In the genomic region with DNA sequence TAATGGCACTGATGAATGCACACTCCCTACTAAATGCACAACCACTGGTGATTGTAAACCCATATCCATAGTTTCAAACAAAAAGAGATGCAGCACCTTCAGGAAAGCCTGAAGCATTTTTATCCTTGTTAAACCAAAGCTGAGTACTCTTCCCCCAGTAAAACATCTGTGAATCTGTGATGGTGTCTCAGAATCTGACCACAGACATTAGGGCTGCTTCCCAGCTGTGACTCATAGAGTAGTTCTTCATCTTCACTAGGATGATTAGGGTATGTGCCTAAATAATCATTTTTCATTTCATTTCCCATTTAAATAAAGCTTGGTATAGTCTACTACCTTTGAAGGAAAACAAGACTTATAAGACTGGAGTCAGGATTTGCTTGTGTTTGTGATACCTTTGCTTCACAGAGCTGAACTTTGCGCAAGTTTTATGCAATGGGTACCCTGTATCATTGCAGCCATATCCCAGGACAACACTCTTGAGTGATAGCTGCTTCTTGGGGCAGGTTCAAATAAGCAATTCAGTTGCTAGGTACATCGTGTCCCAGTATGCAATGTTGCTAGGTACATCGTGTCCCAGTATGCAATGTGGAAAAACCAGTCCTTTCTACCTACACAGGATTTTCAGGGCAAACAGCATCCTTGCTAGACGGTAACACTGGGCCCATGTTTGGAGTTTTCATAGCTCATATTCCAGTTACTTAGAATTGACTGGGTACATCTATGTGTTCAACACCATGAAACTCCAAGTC, we compare ENCODE assay signal across 15 cellular contexts.
DNase-seq lines count a peak whose midpoint lies in the region; ATAC-seq and TF ChIP-seq lines count a peak whose summit lies in the region.
"Had no signal": no experiment of that assay in that cellular context is flagged by ENCODE, and none has a peak within 500 bp of the region (broad histone marks: within the 10 kb centered on the region; RNA-seq: fewer than 3 reads in every experiment).

No MANE protein-coding gene starts in this region.

- no peaks in the 10 kb centered on the region for H3K27me3 ChIP-seq in RWPE2 (ENCODE audit: insufficient read depth, poor library complexity, severe bottlenecking)

- H3K27me3 Mint-ChIP-seq in activated CD4-positive, alpha-beta memory T cell treated with anti-CD3 and anti-CD28 coated beads for 36 hours = peaks cover 19% of the 10 kb centered on the region
- H3K27me3 Mint-ChIP-seq in activated CD4-positive, alpha-beta T cell treated with anti-CD3 and anti-CD28 coated beads for 36 hours = peaks cover 13% of the 10 kb centered on the region
- H3K27me3 Mint-ChIP-seq: activated B cell treated with CpG ODN at 0.5 μM for 24 hours had no signal

- peak; percentile 73 for ATAC-seq in RWPE2 (ENCODE audit: low read depth)
- no peak for ATAC-seq in activated CD4-positive, alpha-beta T cell treated with anti-CD3 and anti-CD28 coated beads for 36 hours
- ATAC-seq: stimulated activated naive CD8-positive, alpha-beta T cell treated with anti-CD3 and anti-CD28 coated beads, Interleukin-15, amount 100 ng/mL, for 72 hours had no signal

- no peaks in the 10 kb centered on the region for H3K36me3 Mint-ChIP-seq in activated CD4-positive, alpha-beta memory T cell treated with anti-CD3 and anti-CD28 coated beads for 36 hours
- no peaks in the 10 kb centered on the region for H3K36me3 Mint-ChIP-seq in activated CD4-positive, alpha-beta T cell treated with anti-CD3 and anti-CD28 coated beads for 36 hours (ENCODE audit: low read depth)
- H3K36me3 Mint-ChIP-seq: activated naive CD4-positive, alpha-beta T cell treated with anti-CD3 and anti-CD28 coated beads, Interleukin-2, amount 50 U/mL, for 24 hours had no signal

- no peak overlapping the region for H3K4me3 Mint-ChIP-seq in activated CD4-positive, alpha-beta memory T cell treated with anti-CD3 and anti-CD28 coated beads for 36 hours
- no peak overlapping the region for H3K4me3 Mint-ChIP-seq in activated CD4-positive, alpha-beta T cell treated with anti-CD3 and anti-CD28 coated beads for 36 hours
- H3K4me3 Mint-ChIP-seq: activated B cell treated with CpG ODN at 0.5 μM for 24 hours; activated naive CD4-positive, alpha-beta T cell treated with anti-CD3 and anti-CD28 coated beads, Interleukin-2, amount 50 U/mL, for 24 hours; stimulated activated naive CD8-positive, alpha-beta T cell treated with anti-CD3 and anti-CD28 coated beads, Interleukin-15, amount 100 ng/mL, for 72 hours had no signal

- no peaks in the 10 kb centered on the region for H3K9me3 ChIP-seq in RWPE2 (ENCODE audit: severe bottlenecking)

- H3K4me1 Mint-ChIP-seq in activated CD4-positive, alpha-beta memory T cell treated with anti-CD3 and anti-CD28 coated beads for 36 hours (ENCODE audit: low read depth) = no peaks in the 10 kb centered on the region
- H3K4me1 Mint-ChIP-seq in activated CD4-positive, alpha-beta T cell treated with anti-CD3 and anti-CD28 coated beads for 36 hours = no peaks in the 10 kb centered on the region
- H3K4me1 Mint-ChIP-seq: activated B cell treated with CpG ODN at 0.5 μM for 24 hours; activated naive CD4-positive, alpha-beta T cell treated with anti-CD3 and anti-CD28 coated beads, Interleukin-2, amount 50 U/mL, for 24 hours; stimulated activated naive CD8-positive, alpha-beta T cell treated with anti-CD3 and anti-CD28 coated beads, Interleukin-15, amount 100 ng/mL, for 72 hours had no signal

- TF ChIP-seq CTCF in RWPE2 (IDR thresholded peaks at IDR 0.05; ENCODE audit: poor library complexity, severe bottlenecking) (no peak), fibroblast of mammary gland (conservative IDR thresholded peaks at IDR 0.05; ENCODE audit: control insufficient read depth, insufficient read depth, low read depth, low read length) (no peak)

- intact Hi-C loops in activated CD4-positive, alpha-beta memory T cell treated with anti-CD3 and anti-CD28 coated beads for 36 hours (cut with micrococcal nuclease) = no loop called here
- intact Hi-C loops in activated CD4-positive, alpha-beta T cell treated with anti-CD3 and anti-CD28 coated beads for 36 hours (cut with DNase I, micrococcal nuclease) = no loop called here

- peaks cover 8% of the 10 kb centered on the region for H3K4me1 ChIP-seq in RWPE2 (ENCODE audit: insufficient read depth, poor library complexity, severe bottlenecking)

- no peak overlapping the region for H3K27ac ChIP-seq in RWPE2 (ENCODE audit: poor library complexity, severe bottlenecking)
- H3K27ac ChIP-seq: SK-N-MC had no signal

- CTCF ChIA-PET in activated CD4-positive, alpha-beta memory T cell treated with anti-CD3 and anti-CD28 coated beads for 36 hours (lab: Charles Lee) = no interaction called here
- CTCF ChIA-PET in activated CD4-positive, alpha-beta T cell treated with anti-CD3 and anti-CD28 coated beads for 36 hours (lab: Charles Lee) = interaction anchor here (0.7 kb wide), 1 partner anchor 1956 kb away, joined by 3 read pairs; no protein-coding TSS in a partner anchor

- H3K36me3 ChIP-seq in RWPE2 (ENCODE audit: low read depth) = no peaks in the 10 kb centered on the region

- H3K4me3 ChIP-seq in RWPE2 (ENCODE audit: severe bottlenecking) (no peak overlapping the region), fibroblast of mammary gland (ENCODE audit: control insufficient read depth, low read depth, low read length) (no peak overlapping the region)
- H3K4me3 ChIP-seq: SK-N-MC had no signal

- peaks cover 3% of the 10 kb centered on the region for H3K9me3 Mint-ChIP-seq in activated CD4-positive, alpha-beta memory T cell treated with anti-CD3 and anti-CD28 coated beads for 36 hours
- H3K9me3 Mint-ChIP-seq in activated CD4-positive, alpha-beta T cell treated with anti-CD3 and anti-CD28 coated beads for 36 hours (ENCODE audit: low read depth) = peaks cover 2% of the 10 kb centered on the region
- H3K9me3 Mint-ChIP-seq: activated B cell treated with CpG ODN at 0.5 μM for 24 hours; activated naive CD4-positive, alpha-beta T cell treated with anti-CD3 and anti-CD28 coated beads, Interleukin-2, amount 50 U/mL, for 24 hours had no signal

- DNase-seq in DMS53 (lab: John Stamatoyannopoulos, UW) (peak; percentile 25), DMS53 treated with DMSO at 0.1 percent for 48 hours (lab: John Stamatoyannopoulos, UW; ENCODE audit: unreplicated experiment) (no peak), RWPE2 (ENCODE audit: low spot score) (no peak), fibroblast of mammary gland (ENCODE audit: low read depth) (peak; percentile 87), stromal cell of bone marrow (ENCODE audit: low read depth) (peak; percentile 25), NAMALWA (ENCODE audit: low spot score) (no peak)
- DNase-seq in activated CD4-positive, alpha-beta memory T cell treated with anti-CD3 and anti-CD28 coated beads for 36 hours = no peak
- DNase-seq in activated CD4-positive, alpha-beta T cell treated with anti-CD3 and anti-CD28 coated beads for 36 hours = no peak
- DNase-seq: activated B cell treated with CpG ODN at 0.5 μM for 24 hours; activated CD8-positive, alpha-beta memory T cell treated with anti-CD3 and anti-CD28 coated beads, Interleukin-2, amount 50 U/mL, for 48 hours; erythroblast; NCI-H1105 treated with DMSO at 0.1 percent for 48 hours; stimulated activated naive CD8-positive, alpha-beta T cell treated with anti-CD3 and anti-CD28 coated beads, Interleukin-15, amount 100 ng/mL, for 72 hours had no signal

- POLR2A ChIA-PET in activated CD4-positive, alpha-beta memory T cell treated with anti-CD3 and anti-CD28 coated beads for 36 hours (lab: Charles Lee) = no interaction called here
- POLR2A ChIA-PET in activated CD4-positive, alpha-beta T cell treated with anti-CD3 and anti-CD28 coated beads for 36 hours (lab: Charles Lee) = no interaction called here

- H3K27ac Mint-ChIP-seq in activated CD4-positive, alpha-beta memory T cell treated with anti-CD3 and anti-CD28 coated beads for 36 hours = no peak overlapping the region
- no peak overlapping the region for H3K27ac Mint-ChIP-seq in activated CD4-positive, alpha-beta T cell treated with anti-CD3 and anti-CD28 coated beads for 36 hours
- H3K27ac Mint-ChIP-seq: activated B cell treated with CpG ODN at 0.5 μM for 24 hours; activated naive CD4-positive, alpha-beta T cell treated with anti-CD3 and anti-CD28 coated beads, Interleukin-2, amount 50 U/mL, for 24 hours; stimulated activated naive CD8-positive, alpha-beta T cell treated with anti-CD3 and anti-CD28 coated beads, Interleukin-15, amount 100 ng/mL, for 72 hours had no signal

Comparison
In these comparisons a context has a peak if more than half of its experiments do, and no peak if none do; other contexts are left out.
1. DNase-seq: peak in DMS53 (single experiment), fibroblast of mammary gland (single experiment) and stromal cell of bone marrow (single experiment); none in DMS53 treated with DMSO at 0.1 percent for 48 hours (single experiment), RWPE2 (single experiment), activated CD4-positive, alpha-beta memory T cell treated with anti-CD3 and anti-CD28 coated beads for 36 hours (single experiment), NAMALWA (single experiment) and activated CD4-positive, alpha-beta T cell treated with anti-CD3 and anti-CD28 coated beads for 36 hours (single experiment).